Comparison of ENCODE assay signal across 8 cellular contexts in the genomic region with DNA sequence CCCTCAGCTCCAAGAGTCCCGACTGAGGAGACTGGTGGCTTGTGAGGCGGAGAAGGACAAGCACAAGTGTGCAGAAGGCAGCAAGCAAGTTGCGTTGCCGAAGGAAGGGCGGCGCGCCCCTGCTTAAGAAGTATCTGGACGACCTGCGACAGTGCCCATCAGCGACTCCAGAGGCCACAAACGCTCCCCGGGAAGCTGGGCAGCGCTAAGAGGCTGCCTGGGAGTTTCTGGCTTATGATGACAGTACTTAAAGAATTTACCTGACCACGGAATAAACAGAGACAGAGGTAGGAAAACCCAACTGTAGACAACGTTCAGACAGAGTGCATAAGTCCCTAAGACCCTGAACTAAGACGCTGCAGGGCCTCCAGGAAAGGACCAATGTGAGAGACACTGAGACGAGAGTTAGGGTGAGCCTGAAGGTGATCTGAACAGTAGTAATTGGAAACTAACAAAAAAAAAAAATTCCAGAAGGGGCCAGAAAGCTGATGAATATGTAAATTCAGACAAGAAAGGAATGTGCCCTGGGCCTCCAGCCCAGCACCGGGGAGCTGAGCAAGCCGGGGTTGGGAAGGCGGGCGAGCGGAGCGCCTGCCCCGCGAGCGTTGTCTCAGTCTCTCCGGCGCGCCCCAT. TPM values are rescaled to one million over a fixed set of nuclear protein-coding genes. Genes with fewer than 3 reads are reported as not detected.
DNase-seq lines count a peak whose midpoint lies in the region; ATAC-seq and TF ChIP-seq lines count a peak whose summit lies in the region.

No MANE protein-coding gene starts in this region.

- peak overlapping the region; percentile 98 for H3K4me3 ChIP-seq in SJCRH30
- peak overlapping the region; percentile 86 for H3K4me3 ChIP-seq in effector memory CD4-positive, alpha-beta T cell (ENCODE audit: insufficient read depth, low read depth, low read length, poor library complexity, severe bottlenecking)

- ATAC-seq in GM21619 (IDR thresholded peaks at IDR 0.05; ENCODE audit: unreplicated experiment): peak; percentile 0
- ATAC-seq in natural killer cell treated with Interleukin-12 subunit alpha and Interleukin-12 subunit beta and Interleukin-15 and Interleukin-18, amount 100 ng/mL, for 72 hours: no peak

- peaks cover 56 to 68% of the 10 kb centered on the region in 2 donors for H3K4me1 Mint-ChIP-seq in natural killer cell treated with Interleukin-12 subunit alpha and Interleukin-12 subunit beta and Interleukin-15 and Interleukin-18, amount 100 ng/mL, for 72 hours (ENCODE audit: low read depth in 2 of 2)

- H3K36me3 ChIP-seq in SJCRH30: no peaks in the 10 kb centered on the region
- H3K36me3 ChIP-seq in effector memory CD4-positive, alpha-beta T cell (ENCODE audit: control insufficient read depth, insufficient read depth, low read length): no peaks in the 10 kb centered on the region

- no peaks in the 10 kb centered on the region for H3K9me3 ChIP-seq in SJCRH30 (replicated peaks)
- H3K9me3 ChIP-seq in effector memory CD4-positive, alpha-beta T cell (ENCODE audit: control insufficient read depth, low read length): no peaks in the 10 kb centered on the region

- H3K4me1 ChIP-seq in SJCRH30: no peaks in the 10 kb centered on the region; the same call in 1 of the 2 replicates
- H3K4me1 ChIP-seq in effector memory CD4-positive, alpha-beta T cell (ENCODE audit: control insufficient read depth, insufficient read depth, low read length, poor library complexity, severe bottlenecking): peaks cover 40% of the 10 kb centered on the region

- no peaks in the 10 kb centered on the region for H3K36me3 Mint-ChIP-seq in natural killer cell treated with Interleukin-12 subunit alpha and Interleukin-12 subunit beta and Interleukin-15 and Interleukin-18, amount 100 ng/mL, for 72 hours

- H3K9me3 Mint-ChIP-seq in natural killer cell treated with Interleukin-12 subunit alpha and Interleukin-12 subunit beta and Interleukin-15 and Interleukin-18, amount 100 ng/mL, for 72 hours: no peaks in the 10 kb centered on the region

- POLR2A ChIA-PET in GM10248 (lab: Yijun Ruan, JAX): interaction anchor here (0.6 to 3.7 kb wide), 6 partner anchors 9 to 158 kb away, joined by 3 to 17 read pairs (median 4); partner anchors contain the start of gene CYCS

- peak overlapping the region; percentile 72 for H3K27ac ChIP-seq in SJCRH30
- H3K27ac ChIP-seq in effector memory CD4-positive, alpha-beta T cell (ENCODE audit: insufficient read depth, low read length, poor library complexity, severe bottlenecking): peak overlapping the region; percentile 73

- H3K27me3 Mint-ChIP-seq in natural killer cell treated with Interleukin-12 subunit alpha and Interleukin-12 subunit beta and Interleukin-15 and Interleukin-18, amount 100 ng/mL, for 72 hours: no peaks in the 10 kb centered on the region

- H3K27me3 ChIP-seq in SJCRH30: no peaks in the 10 kb centered on the region
- H3K27me3 ChIP-seq in effector memory CD4-positive, alpha-beta T cell (replicated peaks; ENCODE audit: control insufficient read depth, insufficient read depth, low read length, poor library complexity, severe bottlenecking): no peaks in the 10 kb centered on the region

- peak overlapping the region; percentile 82 to 93 for H3K27ac Mint-ChIP-seq in natural killer cell treated with Interleukin-12 subunit alpha and Interleukin-12 subunit beta and Interleukin-15 and Interleukin-18, amount 100 ng/mL, for 72 hours

- TF ChIP-seq CTCF in GM10248 (IDR thresholded peaks at IDR 0.05; ENCODE audit: control extremely low read depth, extremely low read depth, low read depth, missing control alignments): no peak

- DNase-seq in COLO668 (lab: John Stamatoyannopoulos, UW; ENCODE audit: unreplicated experiment) (peak; percentile 32), SJCRH30 (peak; percentile 14 to 39), GM10248 (ENCODE audit: extremely low spot score) (no peak), T-helper 9 cell (no peak)
- no peak for DNase-seq in effector memory CD4-positive, alpha-beta T cell
- no peak for DNase-seq in natural killer cell treated with Interleukin-12 subunit alpha and Interleukin-12 subunit beta and Interleukin-15 and Interleukin-18, amount 100 ng/mL, for 72 hours (ENCODE audit: low spot score)
- no peak for DNase-seq in effector CD4-positive, alpha-beta T cell

- H3K4me3 Mint-ChIP-seq in natural killer cell treated with Interleukin-12 subunit alpha and Interleukin-12 subunit beta and Interleukin-15 and Interleukin-18, amount 100 ng/mL, for 72 hours: peak overlapping the region; percentile 96

- CTCF ChIA-PET in GM10248 (lab: Yijun Ruan, JAX): interaction anchor here (0.7 to 7.8 kb wide), 35 partner anchors 8 to 263 kb away, joined by 3 to 69 read pairs (median 5); no protein-coding TSS in a partner anchor

RNA-seq across cellular contexts. Expression of gene OSBPL3, which starts 1.0 kb away (rescaled TPM):
- 26.1 and 32.8 TPM in 2 replicates for total RNA-seq in SJCRH30 (2014; rRNA removed; shearing (Covaris generic))
- 10 to 100 TPM; 34.7 to 70.4 TPM for total RNA-seq in natural killer cell treated with Interleukin-12 subunit alpha and Interleukin-12 subunit beta and Interleukin-15 and Interleukin-18, amount 100 ng/mL, for 72 hours

Comparison
In these comparisons a context has a peak if more than half of its experiments do, and no peak if none do; other contexts are left out.
1. DNase-seq: peak in COLO668 (single experiment) and SJCRH30 (2 of 2); none in effector memory CD4-positive, alpha-beta T cell (0 of 3), natural killer cell treated with Interleukin-12 subunit alpha and Interleukin-12 subunit beta and Interleukin-15 and Interleukin-18, amount 100 ng/mL, for 72 hours (single experiment), GM10248 (single experiment), T-helper 9 cell (single experiment) and effector CD4-positive, alpha-beta T cell (single experiment).